ENCODE assay signal across 16 cellular contexts in the genomic region with DNA sequence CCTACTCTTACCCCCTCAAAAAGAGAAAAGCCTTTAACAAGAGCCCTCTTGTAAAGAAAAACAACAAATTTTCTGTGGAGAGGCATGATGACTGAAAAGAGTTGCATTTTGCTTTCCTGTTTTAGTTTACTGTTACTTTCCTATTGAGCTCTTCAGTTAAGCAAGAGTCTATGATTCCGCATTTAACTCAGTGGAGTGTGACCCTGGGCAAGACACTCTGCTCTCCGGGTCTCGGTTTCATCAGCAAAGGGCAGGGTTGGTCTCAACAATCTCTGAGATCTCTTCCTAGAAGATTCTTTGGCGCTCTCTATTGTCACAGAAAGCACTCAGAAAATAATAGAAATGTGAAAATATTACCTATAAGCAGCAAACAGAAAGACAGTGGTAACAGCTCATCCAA.
DNase-seq lines count a peak whose midpoint lies in the region; ATAC-seq and TF ChIP-seq lines count a peak whose summit lies in the region.
"Had no signal": no experiment of that assay in that cellular context is flagged by ENCODE, and none has a peak within 500 bp of the region (broad histone marks: within the 10 kb centered on the region; RNA-seq: fewer than 3 reads in every experiment).

No MANE protein-coding gene starts in this region.

- no peak overlapping the region for H3K27ac ChIP-seq in mammary epithelial cell (ENCODE audit: insufficient read depth, low read depth, low read length)
- H3K27ac ChIP-seq in muscle layer of duodenum (ENCODE audit: low read length), result peak overlapping the region; percentile 18
- peak overlapping the region; percentile 12 for H3K27ac ChIP-seq in subcutaneous abdominal adipose tissue (ENCODE audit: low read depth, low read length)
- H3K27ac ChIP-seq: Peyer's patch had no signal

- H3K4me1 ChIP-seq in mammary epithelial cell (ENCODE audit: insufficient read depth, low read length), result no peaks in the 10 kb centered on the region
- peaks cover 51% of the 10 kb centered on the region for H3K4me1 ChIP-seq in adipocyte (ENCODE audit: control insufficient read depth, insufficient read depth, low read length)
- H3K4me1 ChIP-seq in muscle layer of duodenum (ENCODE audit: control insufficient read depth in 1 of 2, insufficient read depth in 2 of 2, low read length in 2 of 2), result peaks cover 0 to 14% of the 10 kb centered on the region in 2 donors
- peaks cover 0 to 32% (median 19%) of the 10 kb centered on the region in 5 donors for H3K4me1 ChIP-seq in subcutaneous abdominal adipose tissue (ENCODE audit: control insufficient read depth in 5 of 5, insufficient read depth in 5 of 5, low read length in 5 of 5)
- H3K4me1 ChIP-seq: Peyer's patch had no signal

- H3K4me3 Mint-ChIP-seq in MCF 10A (ENCODE audit: unreplicated experiment), result no peak overlapping the region
- H3K4me3 Mint-ChIP-seq: CD14-positive monocyte, GM23338 had no signal

- DNase-seq in MCF 10A (ENCODE audit: unreplicated experiment) (no peak), mammary epithelial cell (no peak), adipocyte (ENCODE audit: low read depth) (no peak), NCI-H1105 (lab: John Stamatoyannopoulos, UW) (no peak)
- no peak for DNase-seq in effector CD4-positive, alpha-beta T cell
- DNase-seq: 8988T, Caco-2, NCI-H1048, NCI-H748 treated with DMSO at 0.1 percent for 48 hours, Peyer's patch, SHP77 treated with DMSO at 0.1 percent for 48 hours had no signal

- H3K9me3 Mint-ChIP-seq in MCF 10A (ENCODE audit: unreplicated experiment), result no peaks in the 10 kb centered on the region
- H3K9me3 Mint-ChIP-seq: CD14-positive monocyte, GM23338 had no signal

- ATAC-seq in GM21423 (IDR thresholded peaks at IDR 0.05; ENCODE audit: unreplicated experiment), result no peak
- ATAC-seq: GM23338 had no signal

- intact Hi-C loops in MCF 10A (cut with micrococcal nuclease), result no loop called here
- intact Hi-C loops in mammary epithelial cell (cut with micrococcal nuclease), result no loop called here

- H3K9ac ChIP-seq in mammary epithelial cell (ENCODE audit: insufficient read depth, low read length) (no peak overlapping the region), adipocyte (ENCODE audit: low read length) (peak overlapping the region; percentile 48), subcutaneous abdominal adipose tissue (ENCODE audit: low read length in 5 of 5) (peak overlapping the region in 1 of 5 donors; percentile 36)

- POLR2A ChIA-PET in MCF 10A (lab: Yijun Ruan, JAX), result interaction anchor here (1.0 to 1.3 kb wide), 2 partner anchors 12 to 136 kb away, joined by 3 to 4 read pairs; no protein-coding TSS in a partner anchor

- H3K27ac Mint-ChIP-seq in MCF 10A (ENCODE audit: low read depth, unreplicated experiment), result peak overlapping the region; percentile 46
- H3K27ac Mint-ChIP-seq: GM23338 had no signal

- dilution Hi-C loops in mammary epithelial cell (cut with HindIII; ENCODE audit: low sequenced_read_pairs), result no loop called here

- H3K9me3 ChIP-seq in mammary epithelial cell (replicated peaks; ENCODE audit: insufficient read depth, low read length) (no peaks in the 10 kb centered on the region), adipocyte (ENCODE audit: control insufficient read depth, low read length) (no peaks in the 10 kb centered on the region), muscle layer of duodenum (ENCODE audit: control insufficient read depth in 1 of 2, low read length in 2 of 2) (no peaks in the 10 kb centered on the region), subcutaneous abdominal adipose tissue (ENCODE audit: control insufficient read depth in 5 of 5, low read length in 5 of 5) (no peaks in the 10 kb centered on the region)
- H3K9me3 ChIP-seq: Caco-2, Peyer's patch had no signal

- no peak overlapping the region for H3K4me2 ChIP-seq in mammary epithelial cell (ENCODE audit: insufficient read depth, low read depth, low read length)
- H3K4me2 ChIP-seq: GM23338 had no signal

- no peaks in the 10 kb centered on the region for H3K4me1 Mint-ChIP-seq in MCF 10A (ENCODE audit: insufficient read depth, unreplicated experiment)

- BruUV-seq in MCF 10A (replicated peaks; lab: Mats Ljungman, UMichigan), result no TSS peak
- BruUV-seq in mammary epithelial cell (replicated peaks; lab: Mats Ljungman, UMichigan), result no TSS peak

- H3K27me3 ChIP-seq in mammary epithelial cell (ENCODE audit: insufficient read depth, low read length), result no peaks in the 10 kb centered on the region
- H3K27me3 ChIP-seq in adipocyte (replicated peaks; ENCODE audit: control insufficient read depth, insufficient read depth, low read length), result no peaks in the 10 kb centered on the region
- no peaks in the 10 kb centered on the region for H3K27me3 ChIP-seq in muscle layer of duodenum (ENCODE audit: low read depth, low read length)
- no peaks in the 10 kb centered on the region for H3K27me3 ChIP-seq in subcutaneous abdominal adipose tissue (ENCODE audit: control insufficient read depth in 5 of 5, insufficient read depth in 4 of 5, low read length in 5 of 5)
- H3K27me3 ChIP-seq: Peyer's patch had no signal

- no peak for TF ChIP-seq CTCF in MCF 10A (IDR thresholded peaks at IDR 0.05; ENCODE audit: unreplicated experiment)
- no peak for TF ChIP-seq CTCF in mammary epithelial cell (conservative IDR thresholded peaks at IDR 0.05 in 1 of 2, IDR thresholded peaks at IDR 0.05 in 1 of 2; ENCODE audit: extremely low read depth in 1 of 2, insufficient read depth in 1 of 2, low read depth in 1 of 2, low read length in 2 of 2)

- H3K27me3 Mint-ChIP-seq in MCF 10A (ENCODE audit: insufficient read depth, unreplicated experiment), result no peaks in the 10 kb centered on the region

- CTCF ChIA-PET in MCF 10A (lab: Yijun Ruan, JAX) (interaction anchor here (1.2 kb wide), 1 partner anchor 73 kb away, joined by 3 read pairs; no protein-coding TSS in a partner anchor), mammary epithelial cell (lab: Charles Lee; ENCODE audit: low non-redundant PET) (no interaction called here)

- no peak overlapping the region for H2AFZ ChIP-seq in mammary epithelial cell (ENCODE audit: low read depth, low read length)
- H2AFZ ChIP-seq: GM23338 had no signal

- H4K20me1 ChIP-seq in mammary epithelial cell (ENCODE audit: insufficient read depth, low read length), result no peaks in the 10 kb centered on the region

- in situ Hi-C loops in mammary epithelial cell (cut with MboI; ENCODE audit: low sequenced_read_pairs in 2 of 2), result no loop called here

- no peaks in the 10 kb centered on the region for H3K79me2 ChIP-seq in mammary epithelial cell (ENCODE audit: insufficient read depth, low read length)

- H3K4me3 ChIP-seq in mammary epithelial cell (replicated peaks in 1 of 3; ENCODE audit: insufficient read depth in 1 of 3, low read depth in 2 of 3, low read length in 3 of 3) (no peak overlapping the region), adipocyte (ENCODE audit: low read length) (no peak overlapping the region), muscle layer of duodenum (ENCODE audit: low read depth in 1 of 2, low read length in 2 of 2) (no peak overlapping the region), subcutaneous abdominal adipose tissue (ENCODE audit: low read depth in 1 of 5, low read length in 5 of 5) (no peak overlapping the region)
- H3K4me3 ChIP-seq: GM23338, Peyer's patch had no signal

- WGBS in mammary epithelial cell (ENCODE audit: low coverage, missing lambda C conversion rate), result 87% methylated on average over 4 of the region's 4 CpGs

- H3K36me3 Mint-ChIP-seq in MCF 10A (ENCODE audit: insufficient read depth, unreplicated experiment), result peaks cover 76% of the 10 kb centered on the region
- H3K36me3 Mint-ChIP-seq: CD14-positive monocyte had no signal

- H3K36me3 ChIP-seq in mammary epithelial cell (ENCODE audit: insufficient read depth, low read length), result no peaks in the 10 kb centered on the region
- peaks cover 85% of the 10 kb centered on the region for H3K36me3 ChIP-seq in adipocyte (ENCODE audit: control insufficient read depth, insufficient read depth, low read length, severe bottlenecking)
- peaks cover 23 to 31% of the 10 kb centered on the region in 2 donors for H3K36me3 ChIP-seq in muscle layer of duodenum (ENCODE audit: control insufficient read depth in 1 of 2, insufficient read depth in 2 of 2, low read length in 2 of 2)
- peaks cover 53 to 80% (median 63%) of the 10 kb centered on the region in 5 donors for H3K36me3 ChIP-seq in subcutaneous abdominal adipose tissue (ENCODE audit: control insufficient read depth in 5 of 5, insufficient read depth in 5 of 5, low read length in 5 of 5)
